In the genomic region with DNA sequence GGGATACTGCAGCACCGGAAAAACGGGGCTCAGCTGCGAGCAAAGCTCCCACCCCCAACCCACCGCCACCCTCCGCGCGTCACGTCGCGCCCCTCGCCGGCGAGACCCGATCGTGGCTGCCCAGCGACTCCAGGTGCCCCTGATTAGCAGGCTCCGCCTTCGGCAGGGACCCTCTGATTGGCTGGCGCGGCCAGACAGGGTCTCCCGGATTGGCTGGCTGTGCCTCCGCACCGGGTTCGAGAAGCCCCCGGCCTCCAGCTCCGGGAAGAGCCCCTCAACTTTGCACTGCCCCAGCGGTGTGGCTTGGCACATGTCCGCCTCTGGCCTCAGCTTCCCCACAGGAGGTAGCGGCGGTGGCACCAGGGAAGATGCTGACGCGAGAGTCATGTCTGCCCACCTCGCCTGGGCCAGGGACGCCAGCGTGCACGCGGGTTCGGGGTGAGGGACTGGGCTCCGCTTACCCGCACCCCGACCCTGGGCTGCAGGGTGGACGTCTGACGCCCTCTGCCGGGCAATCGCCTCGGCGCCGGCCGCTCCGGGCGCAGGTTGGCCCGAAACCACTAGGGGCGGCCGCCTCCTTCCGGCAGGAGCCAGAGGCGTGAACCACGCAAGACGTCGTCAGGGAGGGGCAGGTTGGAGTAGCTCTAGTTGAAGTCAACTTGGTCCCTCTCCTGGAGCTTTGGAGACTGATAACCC, we compare ENCODE assay signal across 8 cellular contexts. TPM values are rescaled to one million over a fixed set of nuclear protein-coding genes. Genes with fewer than 3 reads are reported as not detected.
DNase-seq lines count a peak whose midpoint lies in the region; ATAC-seq and TF ChIP-seq lines count a peak whose summit lies in the region.

No MANE protein-coding gene starts in this region.

- no peaks in the 10 kb centered on the region for H3F3A ChIP-seq in PC-3 (ENCODE audit: low read length, unreplicated experiment)

- TF ChIP-seq POLR2A in esophagus squamous epithelium (IDR thresholded peaks at IDR 0.05): peak in 1 of 4 donors; percentile 34

- no TSS peak for BruUV-seq in PC-3 (replicated peaks; lab: Mats Ljungman, UMichigan)

- 0% methylated on average over 2 to 11 of the region's 59 CpGs for WGBS in esophagus squamous epithelium, 2 donors

- H3K4me2 ChIP-seq in PC-3 (ENCODE audit: low read length): peak overlapping the region; percentile 93

- H3K4me1 ChIP-seq in HUES48 (ENCODE audit: control insufficient read depth, insufficient read depth, low read length) (peaks cover 39% of the 10 kb centered on the region), PC-3 (ENCODE audit: insufficient read depth, low read length) (peaks cover 80% of the 10 kb centered on the region), esophagus squamous epithelium (peaks cover 48 to 85% (median 56%) of the 10 kb centered on the region in 3 donors)

- TF ChIP-seq CTCF in PC-3 (conservative IDR thresholded peaks at IDR 0.05; ENCODE audit: low read depth, low read length): peak; percentile 99
- peak; percentile 98 to 100 (median 100) for TF ChIP-seq CTCF in esophagus squamous epithelium (IDR thresholded peaks at IDR 0.05)

- no peaks in the 10 kb centered on the region for H3K27me3 Mint-ChIP-seq in activated T-cell treated with anti-CD3 and anti-CD28 coated beads, Interleukin-2, amount 50 U/mL, for 4 hours (ENCODE audit: low read depth)
- H3K27me3 Mint-ChIP-seq in naive B cell: no peaks in the 10 kb centered on the region
- H3K27me3 Mint-ChIP-seq in stimulated activated naive B cell treated with anti-CD40 and anti-IgM and Interleukin-4, amounts not matched to agents 10 μg/mL and 1 μg/mL and 100 μg/mL, for 72 hours: no peaks in the 10 kb centered on the region

- peak overlapping the region; percentile 79 for H2AFZ ChIP-seq in PC-3 (ENCODE audit: low read length)

- peak overlapping the region; percentile 68 for H3K4me3 ChIP-seq in HUES48 (ENCODE audit: low read depth, low read length)
- H3K4me3 ChIP-seq in PC-3 (ENCODE audit: low read length): peak overlapping the region; percentile 84
- H3K4me3 ChIP-seq in esophagus squamous epithelium: peak overlapping the region; percentile 30 to 69 (median 54)

- H3K9ac ChIP-seq in HUES48 (ENCODE audit: low read depth, low read length): peak overlapping the region; percentile 59; the same call in 1 of the 2 replicates
- peak overlapping the region; percentile 94 for H3K9ac ChIP-seq in PC-3 (ENCODE audit: low read length)

- POLR2A ChIA-PET in PC-3 (lab: Charles Lee; ENCODE audit: unreplicated experiment): interaction anchor here (0.6 to 1.0 kb wide), 4 partner anchors 13 to 946 kb away, joined by 3 to 5 read pairs (median 4); a partner anchor contains a TSS

- H3K4me3 Mint-ChIP-seq in activated T-cell treated with anti-CD3 and anti-CD28 coated beads, Interleukin-2, amount 50 U/mL, for 4 hours: peak overlapping the region; percentile 94
- peak overlapping the region; percentile 84 to 96 (median 89) for H3K4me3 Mint-ChIP-seq in naive B cell
- H3K4me3 Mint-ChIP-seq in stimulated activated naive B cell treated with anti-CD40 and anti-IgM and Interleukin-4, amounts not matched to agents 10 μg/mL and 1 μg/mL and 100 μg/mL, for 72 hours: peak overlapping the region; percentile 90 to 96

- CTCF ChIA-PET in PC-3 (lab: Charles Lee): interaction anchor here (0.5 to 4.0 kb wide), 26 partner anchors 8 to 241 kb away, joined by 3 to 95 read pairs (median 6); a partner anchor contains a TSS

- intact Hi-C loops in PC-3 (cut with micrococcal nuclease) (loop anchor here (1.0 to 10.0 kb wide), 7 partner anchors 10 to 231 kb away; a partner anchor contains a TSS), esophagus squamous epithelium (cut with DNase I) (no loop called here)

- peaks cover 81% of the 10 kb centered on the region for H3K79me2 ChIP-seq in PC-3 (ENCODE audit: low read length)

- peaks cover 24% of the 10 kb centered on the region for H3K36me3 Mint-ChIP-seq in activated T-cell treated with anti-CD3 and anti-CD28 coated beads, Interleukin-2, amount 50 U/mL, for 4 hours (ENCODE audit: insufficient read depth)
- H3K36me3 Mint-ChIP-seq in naive B cell: no peaks in the 10 kb centered on the region
- H3K36me3 Mint-ChIP-seq in stimulated activated naive B cell treated with anti-CD40 and anti-IgM and Interleukin-4, amounts not matched to agents 10 μg/mL and 1 μg/mL and 100 μg/mL, for 72 hours: peaks cover 33 to 57% of the 10 kb centered on the region in 2 donors

- peaks cover 22% of the 10 kb centered on the region for H3K36me3 ChIP-seq in HUES48 (ENCODE audit: control insufficient read depth, insufficient read depth, low read length)
- H3K36me3 ChIP-seq in PC-3 (ENCODE audit: low read depth, low read length): peaks cover 3% of the 10 kb centered on the region; the same call in 1 of the 2 replicates
- peaks cover 8 to 14% (median 8%) of the 10 kb centered on the region in 3 donors for H3K36me3 ChIP-seq in esophagus squamous epithelium

- DNase-seq in D341Med (ENCODE audit: low spot score): peak; percentile 92
- peak; percentile 98 for DNase-seq in PC-3
- DNase-seq in activated T-cell treated with anti-CD3 and anti-CD28 coated beads, Interleukin-2, amount 50 U/mL, for 4 hours: peak; percentile 95
- peak; percentile 52 for DNase-seq in esophagus squamous epithelium (lab: John Stamatoyannopoulos, UW)
- peak; percentile 97 for DNase-seq in naive B cell
- DNase-seq in stimulated activated naive B cell treated with anti-CD40 and anti-IgM and Interleukin-4, amounts not matched to agents 10 μg/mL and 1 μg/mL and 100 μg/mL, for 72 hours: peak; percentile 97

- H3K4me1 Mint-ChIP-seq in activated T-cell treated with anti-CD3 and anti-CD28 coated beads, Interleukin-2, amount 50 U/mL, for 4 hours (ENCODE audit: low read depth): peaks cover 63% of the 10 kb centered on the region
- peaks cover 51 to 71% (median 70%) of the 10 kb centered on the region in 3 donors for H3K4me1 Mint-ChIP-seq in naive B cell
- peaks cover 51 to 80% of the 10 kb centered on the region in 2 donors for H3K4me1 Mint-ChIP-seq in stimulated activated naive B cell treated with anti-CD40 and anti-IgM and Interleukin-4, amounts not matched to agents 10 μg/mL and 1 μg/mL and 100 μg/mL, for 72 hours

- ATAC-seq in GM21390 (IDR thresholded peaks at IDR 0.05; ENCODE audit: unreplicated experiment) (peak; percentile 39), PC-3 (peak; percentile 19), naive B cell (ENCODE audit: low read depth in 2 of 2) (peak; percentile 53 to 60)
- peak; percentile 66 to 68 for ATAC-seq in activated T-cell treated with anti-CD3 and anti-CD28 coated beads, Interleukin-2, amount 50 U/mL, for 4 hours
- peak; percentile 65 to 68 for ATAC-seq in stimulated activated naive B cell treated with anti-CD40 and anti-IgM and Interleukin-4, amounts not matched to agents 10 μg/mL and 1 μg/mL and 100 μg/mL, for 72 hours (replicated peaks)

- no peaks in the 10 kb centered on the region for H4K20me1 ChIP-seq in PC-3 (ENCODE audit: low read length)

- H3K9me3 Mint-ChIP-seq in activated T-cell treated with anti-CD3 and anti-CD28 coated beads, Interleukin-2, amount 50 U/mL, for 4 hours: no peaks in the 10 kb centered on the region
- no peaks in the 10 kb centered on the region for H3K9me3 Mint-ChIP-seq in naive B cell
- no peaks in the 10 kb centered on the region for H3K9me3 Mint-ChIP-seq in stimulated activated naive B cell treated with anti-CD40 and anti-IgM and Interleukin-4, amounts not matched to agents 10 μg/mL and 1 μg/mL and 100 μg/mL, for 72 hours

- no peaks in the 10 kb centered on the region for H3K27me3 ChIP-seq in HUES48 (ENCODE audit: control insufficient read depth, insufficient read depth, low read length)
- H3K27me3 ChIP-seq in PC-3 (ENCODE audit: low read length): no peaks in the 10 kb centered on the region
- H3K27me3 ChIP-seq in esophagus squamous epithelium: no peaks in the 10 kb centered on the region

- H3K9me2 ChIP-seq in PC-3 (replicated peaks; ENCODE audit: low read length): no peaks in the 10 kb centered on the region

- H3K27ac ChIP-seq in HUES48 (ENCODE audit: low read depth, low read length): peak overlapping the region; percentile 65
- H3K27ac ChIP-seq in PC-3 (ENCODE audit: low read length): peak overlapping the region; percentile 96
- H3K27ac ChIP-seq in esophagus squamous epithelium: peak overlapping the region; percentile 100

- peak overlapping the region; percentile 91 to 99 (median 98) for H3K27ac Mint-ChIP-seq in naive B cell
- H3K27ac Mint-ChIP-seq in stimulated activated naive B cell treated with anti-CD40 and anti-IgM and Interleukin-4, amounts not matched to agents 10 μg/mL and 1 μg/mL and 100 μg/mL, for 72 hours: peak overlapping the region; percentile 98

- no peaks in the 10 kb centered on the region for H3K9me3 ChIP-seq in HUES48 (ENCODE audit: control insufficient read depth, insufficient read depth, low read length)
- no peaks in the 10 kb centered on the region for H3K9me3 ChIP-seq in PC-3 (ENCODE audit: low read length)
- no peaks in the 10 kb centered on the region for H3K9me3 ChIP-seq in esophagus squamous epithelium

RNA-seq across cellular contexts. Expression of a gene that starts 0.5 kb away (rescaled TPM):
- 232 TPM in 2 replicates for total RNA-seq in PC-3 (2014; rRNA removed)
- 10 to 100 TPM; 80.7 to 94.6 (median 85.8) TPM for total RNA-seq in activated T-cell treated with anti-CD3 and anti-CD28 coated beads, Interleukin-2, amount 50 U/mL, for 4 hours
- 10 to 100 TPM in 1 of 4 donors, 1 to 10 TPM in 3; 3.2 to 20.4 (median 6.2) TPM for total RNA-seq in esophagus squamous epithelium
- polyA plus RNA-seq in naive B cell (ENCODE audit: low read depth in 6 of 6): 10 to 100 TPM; 40.2 to 63.9 (median 50.2) TPM

RNA-seq across cellular contexts. Expression of a gene that starts 9.8 kb away (rescaled TPM):
- total RNA-seq in PC-3 (2014; rRNA removed) (7.5 and 13.0 TPM in 2 replicates), esophagus squamous epithelium (10 to 100 TPM in 3 of 4 donors, 1 to 10 TPM in 1; 5.6 to 14.4 (median 10.6) TPM)
- total RNA-seq in activated T-cell treated with anti-CD3 and anti-CD28 coated beads, Interleukin-2, amount 50 U/mL, for 4 hours: 10 to 100 TPM; 30.4 to 32.7 (median 31.7) TPM
- 1 to 10 TPM in 2 of 6 donors, under 1 TPM in 4; 0.64 to 3.0 (median 0.91) TPM for polyA plus RNA-seq in naive B cell (ENCODE audit: low read depth in 6 of 6)

Comparison
In these comparisons a context has a peak if more than half of its experiments do, and no peak if none do; other contexts are left out.
1. Peak in every context shown above with its lines: DNase-seq, ATAC-seq, H3K4me3 ChIP-seq and H3K27ac ChIP-seq.